Comparison of ENCODE assay signal across 9 cellular contexts in genomic region chr3:66816110-66816761, GRCh38.
DNase-seq lines count a peak whose midpoint lies in the region; ATAC-seq and TF ChIP-seq lines count a peak whose summit lies in the region.
"Had no signal": no experiment of that assay in that cellular context is flagged by ENCODE, and none has a peak within 500 bp of the region (broad histone marks: within the 10 kb centered on the region; RNA-seq: fewer than 3 reads in every experiment).

No MANE protein-coding gene starts in this region.

- H3K4me1 ChIP-seq in CD8-positive, alpha-beta T cell (ENCODE audit: insufficient read depth, low read length): no peaks in the 10 kb centered on the region
- H3K4me1 ChIP-seq in NT2/D1 (ENCODE audit: insufficient read depth, insufficient read length) (no peaks in the 10 kb centered on the region), tibial nerve (peaks cover 0 to 20% (median 0%) of the 10 kb centered on the region in 4 donors)
- H3K4me1 ChIP-seq: SJSA1 had no signal

- intact Hi-C loops in CD8-positive, alpha-beta T cell (cut with DNase I, micrococcal nuclease): loop anchor here (1.0 kb wide), 3 partner anchors 409 to 562 kb away; no protein-coding TSS in a partner anchor
- intact Hi-C loops in lower leg skin (cut with DNase I; ENCODE audit: low total_unique reads): no loop called here

- H3K4me3 Mint-ChIP-seq in CD8-positive, alpha-beta T cell: no peak overlapping the region
- H3K4me3 Mint-ChIP-seq in central memory CD8-positive, alpha-beta T cell: no peak overlapping the region

- no peaks in the 10 kb centered on the region for H3K9me3 Mint-ChIP-seq in CD8-positive, alpha-beta T cell
- no peaks in the 10 kb centered on the region for H3K9me3 Mint-ChIP-seq in central memory CD8-positive, alpha-beta T cell

- peaks cover 7% of the 10 kb centered on the region for H3K27me3 Mint-ChIP-seq in CD8-positive, alpha-beta T cell (ENCODE audit: low read depth)
- peaks cover 23% of the 10 kb centered on the region for H3K27me3 Mint-ChIP-seq in central memory CD8-positive, alpha-beta T cell

- no peaks in the 10 kb centered on the region for H3K36me3 Mint-ChIP-seq in CD8-positive, alpha-beta T cell
- peaks cover 2% of the 10 kb centered on the region for H3K36me3 Mint-ChIP-seq in central memory CD8-positive, alpha-beta T cell (ENCODE audit: insufficient read depth)

- peak; percentile 73 for ATAC-seq in CD8-positive, alpha-beta T cell
- peak; percentile 81 for ATAC-seq in GM18868 (IDR thresholded peaks at IDR 0.05; ENCODE audit: unreplicated experiment)
- ATAC-seq in central memory CD8-positive, alpha-beta T cell (replicated peaks; ENCODE audit: extremely low read depth, poor library complexity, severe bottlenecking): peak; percentile 58

- POLR2A ChIA-PET in CD8-positive, alpha-beta T cell (lab: Charles Lee): interaction anchor here (1.3 kb wide), 1 partner anchor 426 kb away, joined by 3 read pairs; no protein-coding TSS in a partner anchor

- no peaks in the 10 kb centered on the region for H3K27me3 ChIP-seq in CD8-positive, alpha-beta T cell (ENCODE audit: insufficient read depth, low read length)
- H3K27me3 ChIP-seq in NT2/D1 (ENCODE audit: insufficient read depth, insufficient read length) (no peaks in the 10 kb centered on the region), tibial nerve (no peaks in the 10 kb centered on the region)
- H3K27me3 ChIP-seq: SJSA1 had no signal

- H3K27ac ChIP-seq in CD8-positive, alpha-beta T cell (ENCODE audit: low read depth, low read length): no peak overlapping the region
- H3K27ac ChIP-seq in tibial nerve: no peak overlapping the region
- H3K27ac ChIP-seq: SJSA1 had no signal

- H3K9ac ChIP-seq in NT2/D1 (ENCODE audit: insufficient read length, low read depth): no peak overlapping the region

- H3K4me1 Mint-ChIP-seq in CD8-positive, alpha-beta T cell (ENCODE audit: low read depth): no peaks in the 10 kb centered on the region
- no peaks in the 10 kb centered on the region for H3K4me1 Mint-ChIP-seq in central memory CD8-positive, alpha-beta T cell

- peak in 1 of 7 experiments; percentile 6 for DNase-seq in CD8-positive, alpha-beta T cell
- DNase-seq in HT1080 (ENCODE audit: low read depth) (peak; percentile 60), NT2/D1 (ENCODE audit: low read depth, low spot score) (peak; percentile 61), kidney tubule cell (ENCODE audit: low spot score) (peak; percentile 65), tibial nerve (ENCODE audit: low spot score in 2 of 2) (peak in 1 of 2 donors; percentile 14), lower leg skin (ENCODE audit: low spot score in 2 of 2) (no peak)
- no peak for DNase-seq in central memory CD8-positive, alpha-beta T cell (ENCODE audit: low spot score in 2 of 2)

- 10 to 14% methylated on average over 4 of the region's 4 CpGs for WGBS in tibial nerve, 2 donors
- WGBS in lower leg skin, 2 donors: 23 to 26% methylated on average over 4 of the region's 4 CpGs

- H3K4me3 ChIP-seq in CD8-positive, alpha-beta T cell (ENCODE audit: low read depth, low read length): no peak overlapping the region
- no peak overlapping the region for H3K4me3 ChIP-seq in NT2/D1 (ENCODE audit: insufficient read length, low read depth)
- H3K4me3 ChIP-seq in tibial nerve: no peak overlapping the region
- no peak overlapping the region for H3K4me3 ChIP-seq in lower leg skin (ENCODE audit: low read depth, poor library complexity, severe bottlenecking)
- H3K4me3 ChIP-seq: SJSA1 had no signal

- no peaks in the 10 kb centered on the region for H3K36me3 ChIP-seq in CD8-positive, alpha-beta T cell (ENCODE audit: insufficient read depth, low read length)
- H3K36me3 ChIP-seq in NT2/D1 (ENCODE audit: insufficient read depth, insufficient read length, low read length): no peaks in the 10 kb centered on the region
- no peaks in the 10 kb centered on the region for H3K36me3 ChIP-seq in tibial nerve
- H3K36me3 ChIP-seq: SJSA1 had no signal

- TF ChIP-seq POLR2A in tibial nerve (IDR thresholded peaks at IDR 0.05) (no peak), lower leg skin (IDR thresholded peaks at IDR 0.05) (no peak)

- no peaks in the 10 kb centered on the region for H3K9me3 ChIP-seq in CD8-positive, alpha-beta T cell (ENCODE audit: low read length)
- H3K9me3 ChIP-seq in NT2/D1 (ENCODE audit: insufficient read depth, low read length) (no peaks in the 10 kb centered on the region), tibial nerve (no peaks in the 10 kb centered on the region)
- H3K9me3 ChIP-seq: SJSA1 had no signal

- TF ChIP-seq EP300 in tibial nerve (IDR thresholded peaks at IDR 0.05): no peak

- peak; percentile 70 for TF ChIP-seq CTCF in CD8-positive, alpha-beta T cell (IDR thresholded peaks at IDR 0.05)
- TF ChIP-seq CTCF in tibial nerve (IDR thresholded peaks at IDR 0.05): peak; percentile 41 to 72 (median 66)
- TF ChIP-seq CTCF in lower leg skin (IDR thresholded peaks at IDR 0.05): no peak

- CTCF ChIA-PET in CD8-positive, alpha-beta T cell (lab: Charles Lee): interaction anchor here (0.6 to 11.9 kb wide), 24 partner anchors 11 to 597 kb away, joined by 3 to 158 read pairs (median 4); no protein-coding TSS in a partner anchor

- no peak overlapping the region for H3K27ac Mint-ChIP-seq in CD8-positive, alpha-beta T cell
- H3K27ac Mint-ChIP-seq in central memory CD8-positive, alpha-beta T cell (ENCODE audit: low read depth): no peak overlapping the region

Comparison
In these comparisons a context has a peak if more than half of its experiments do, and no peak if none do; other contexts are left out.
1. DNase-seq: peak in HT1080 (single experiment), NT2/D1 (single experiment) and kidney tubule cell (single experiment); none in central memory CD8-positive, alpha-beta T cell (0 of 2) and lower leg skin (0 of 2).
2. CTCF ChIP-seq: peak in CD8-positive, alpha-beta T cell (single experiment) and tibial nerve (5 of 5); none in lower leg skin (0 of 3).
3. Peak in every context shown above with its lines, with median percentiles within 50 percentile points of each other: ATAC-seq.